1 cellular context compared by ENCODE assay signal in the genomic region with DNA sequence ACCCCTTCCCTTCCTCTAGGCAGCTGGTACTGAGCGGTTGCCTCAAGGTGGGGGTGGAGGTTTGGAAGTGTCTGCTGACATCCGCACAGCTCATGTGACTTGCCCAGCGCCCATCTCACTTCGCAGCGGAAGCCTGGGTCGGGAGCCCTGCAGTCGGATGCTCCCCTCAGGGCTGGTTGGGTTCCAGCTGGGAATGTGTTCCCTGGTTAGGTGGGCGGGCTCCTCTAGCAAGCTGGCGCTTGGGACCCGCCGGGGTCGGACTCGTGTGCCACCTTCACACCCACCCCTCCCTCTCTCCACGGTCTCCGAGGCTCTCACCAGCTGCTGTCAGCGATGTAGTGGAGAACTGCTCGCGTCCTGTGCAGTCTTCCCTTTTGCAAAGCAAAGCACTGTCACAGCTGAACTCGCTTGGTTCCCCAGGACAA.
TF ChIP-seq lines count a peak whose summit lies in the region.

No MANE protein-coding gene starts in this region.

TF ChIP-seq in HEK293, 187 proteins besides CTCF, POLR2A, EP300 and RAD21 (continued from another document):
- TF ChIP-seq, protein P1, sequence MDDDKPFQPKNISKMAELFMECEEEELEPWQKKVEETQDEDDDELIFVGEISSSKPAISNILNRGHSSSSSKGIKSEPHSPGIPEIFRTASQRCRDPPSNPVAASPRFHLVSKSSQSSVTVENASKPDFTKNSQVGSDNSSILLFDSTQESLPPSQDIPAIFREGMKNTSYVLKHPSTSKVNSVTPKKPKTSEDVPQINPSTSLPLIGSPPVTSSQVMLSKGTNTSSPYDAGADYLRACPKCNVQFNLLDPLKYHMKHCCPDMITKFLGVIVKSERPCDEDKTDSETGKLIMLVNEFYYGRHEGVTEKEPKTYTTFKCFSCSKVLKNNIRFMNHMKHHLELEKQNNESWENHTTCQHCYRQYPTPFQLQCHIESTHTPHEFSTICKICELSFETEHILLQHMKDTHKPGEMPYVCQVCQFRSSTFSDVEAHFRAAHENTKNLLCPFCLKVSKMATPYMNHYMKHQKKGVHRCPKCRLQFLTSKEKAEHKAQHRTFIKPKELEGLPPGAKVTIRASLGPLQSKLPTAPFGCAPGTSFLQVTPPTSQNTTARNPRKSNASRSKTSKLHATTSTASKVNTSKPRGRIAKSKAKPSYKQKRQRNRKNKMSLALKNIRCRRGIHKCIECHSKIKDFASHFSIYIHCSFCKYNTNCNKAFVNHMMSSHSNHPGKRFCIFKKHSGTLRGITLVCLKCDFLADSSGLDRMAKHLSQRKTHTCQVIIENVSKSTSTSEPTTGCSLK (tag by site-specific recombination; IDR thresholded peaks at IDR 0.05) = no peak
- TF ChIP-seq, protein P2, sequence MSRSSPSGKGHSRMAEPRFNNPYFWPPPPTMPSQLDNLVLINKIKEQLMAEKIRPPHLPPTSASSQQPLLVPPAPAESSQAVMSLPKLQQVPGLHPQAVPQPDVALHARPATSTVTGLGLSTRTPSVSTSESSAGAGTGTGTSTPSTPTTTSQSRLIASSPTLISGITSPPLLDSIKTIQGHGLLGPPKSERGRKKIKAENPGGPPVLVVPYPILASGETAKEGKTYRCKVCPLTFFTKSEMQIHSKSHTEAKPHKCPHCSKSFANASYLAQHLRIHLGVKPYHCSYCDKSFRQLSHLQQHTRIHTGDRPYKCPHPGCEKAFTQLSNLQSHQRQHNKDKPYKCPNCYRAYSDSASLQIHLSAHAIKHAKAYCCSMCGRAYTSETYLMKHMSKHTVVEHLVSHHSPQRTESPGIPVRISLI (tag by site-specific recombination; IDR thresholded peaks at IDR 0.05) = no peak
- TF ChIP-seq ZNF423 (tag by site-specific recombination; IDR thresholded peaks at IDR 0.05) (no peak), HOXC10 (CRISPR knock-in tag; IDR thresholded peaks at IDR 0.05) (no peak), ZNF184 (tag by site-specific recombination; IDR thresholded peaks at IDR 0.05) (no peak), REPIN1 (tag by site-specific recombination; IDR thresholded peaks at IDR 0.05; ENCODE audit: low read depth) (no peak)
